9 cellular contexts compared by ENCODE assay signal in the genomic region with DNA sequence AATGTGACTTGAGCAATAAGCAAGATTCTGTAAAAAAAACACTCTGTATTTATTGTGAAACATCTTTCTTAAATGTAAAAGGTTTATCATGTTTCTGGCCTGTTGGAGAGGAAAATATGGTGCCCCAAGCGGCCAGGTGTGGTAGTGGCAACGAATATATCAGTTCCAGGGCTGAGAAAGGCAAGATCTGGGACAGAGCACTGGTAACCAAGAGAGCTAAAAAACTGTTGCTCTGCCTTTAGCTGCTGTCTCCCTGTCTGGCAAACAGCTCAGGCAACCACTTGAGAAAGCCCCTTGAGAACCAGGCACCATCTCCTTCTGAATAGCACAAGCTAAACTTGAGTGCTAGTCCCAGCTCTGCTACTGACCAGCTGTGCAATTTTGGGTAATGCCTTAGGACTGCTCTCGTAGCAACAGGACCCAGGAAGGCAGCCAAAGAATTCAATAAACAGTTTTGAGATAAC.
DNase-seq lines count a peak whose midpoint lies in the region; ATAC-seq and TF ChIP-seq lines count a peak whose summit lies in the region.
"Had no signal": no experiment of that assay in that cellular context is flagged by ENCODE, and none has a peak within 500 bp of the region (broad histone marks: within the 10 kb centered on the region; RNA-seq: fewer than 3 reads in every experiment).

No MANE protein-coding gene starts in this region.

- no peaks in the 10 kb centered on the region for H3K36me3 ChIP-seq in Caco-2 (ENCODE audit: control insufficient read depth, insufficient read depth, low read length)
- H3K36me3 ChIP-seq in ascending aorta = no peaks in the 10 kb centered on the region
- H3K36me3 ChIP-seq in CD4-positive, alpha-beta memory T cell (ENCODE audit: insufficient read depth, low read length) = no peaks in the 10 kb centered on the region

- no peak overlapping the region for H3K27ac ChIP-seq in ascending aorta
- H3K27ac ChIP-seq in CD4-positive, alpha-beta memory T cell (ENCODE audit: low read depth, low read length) = no peak overlapping the region

- no TSS peak for BruUV-seq in Caco-2 (replicated peaks; lab: Mats Ljungman, UMichigan)

- CTCF ChIA-PET in Caco-2 (lab: Charles Lee) = interaction anchor here (0.7 to 1.5 kb wide), 4 partner anchors 9 to 109 kb away, joined by 3 to 5 read pairs (median 4); no protein-coding TSS in a partner anchor
- CTCF ChIA-PET in CD4-positive, alpha-beta memory T cell (lab: Charles Lee; ENCODE audit: partially characterized antibody) = interaction anchor here (0.6 to 4.0 kb wide), 11 partner anchors 9 to 51 kb away, joined by 3 to 17 read pairs (median 6); no protein-coding TSS in a partner anchor

- H3K4me1 ChIP-seq in Caco-2 (no peaks in the 10 kb centered on the region), ascending aorta (no peaks in the 10 kb centered on the region)
- no peaks in the 10 kb centered on the region for H3K4me1 ChIP-seq in CD4-positive, alpha-beta memory T cell (ENCODE audit: insufficient read depth, low read length)

- POLR2A ChIA-PET in Caco-2 (lab: Charles Lee) = no interaction called here
- POLR2A ChIA-PET in CD4-positive, alpha-beta memory T cell (lab: Charles Lee; ENCODE audit: partially characterized antibody) = no interaction called here

- in situ Hi-C loops in SK-MEL-5 (cut with HindIII; ENCODE audit: low pct_unique_long_range_greater_than_20kb, low sequenced_read_pairs) = no loop called here

- no peak overlapping the region for H3K27ac Mint-ChIP-seq in Caco-2 (ENCODE audit: unreplicated experiment)
- no peak overlapping the region for H3K27ac Mint-ChIP-seq in CD4-positive, alpha-beta memory T cell

- H3K4me1 Mint-ChIP-seq in Caco-2 (ENCODE audit: low read depth, unreplicated experiment) = no peaks in the 10 kb centered on the region
- H3K4me1 Mint-ChIP-seq in CD4-positive, alpha-beta memory T cell = peaks cover 0 to 4% (median under 1%) of the 10 kb centered on the region in 4 donors

- H3K9me3 Mint-ChIP-seq in Caco-2 (ENCODE audit: unreplicated experiment) = peaks cover 19% of the 10 kb centered on the region
- peaks cover 0 to 11% (median 3%) of the 10 kb centered on the region in 8 donors for H3K9me3 Mint-ChIP-seq in CD4-positive, alpha-beta memory T cell

- intact Hi-C loops in Caco-2 (cut with micrococcal nuclease; ENCODE audit: unreplicated experiment) (no loop called here), left colon (cut with DNase I, micrococcal nuclease) (no loop called here), ascending aorta (cut with DNase I) (no loop called here)
- intact Hi-C loops in CD4-positive, alpha-beta memory T cell (cut with micrococcal nuclease) = no loop called here

- peaks cover 6% of the 10 kb centered on the region for H3K36me3 Mint-ChIP-seq in Caco-2 (ENCODE audit: insufficient read depth, unreplicated experiment)
- H3K36me3 Mint-ChIP-seq in CD4-positive, alpha-beta memory T cell = peaks cover 42 to 64% of the 10 kb centered on the region in 2 donors

- H3K27me3 ChIP-seq in Caco-2 (replicated peaks; ENCODE audit: control insufficient read depth, insufficient read depth, low read length) = no peaks in the 10 kb centered on the region
- no peaks in the 10 kb centered on the region for H3K27me3 ChIP-seq in ascending aorta
- H3K27me3 ChIP-seq in CD4-positive, alpha-beta memory T cell (ENCODE audit: insufficient read depth, low read length) = no peaks in the 10 kb centered on the region

- TF ChIP-seq CTCF in Caco-2 (IDR thresholded peaks at IDR 0.05; ENCODE audit: insufficient read depth in 1 of 2, low read depth in 1 of 2, low read length in 1 of 2, severe bottlenecking in 1 of 2, unreplicated experiment in 1 of 2) (peak; percentile 77 to 85), ascending aorta (IDR thresholded peaks at IDR 0.05) (no peak)

- ATAC-seq in GM21360 (IDR thresholded peaks at IDR 0.05; ENCODE audit: unreplicated experiment) (peak; percentile 49), left colon (peak; percentile 62)

- no peaks in the 10 kb centered on the region for H3K27me3 Mint-ChIP-seq in Caco-2 (ENCODE audit: insufficient read depth, unreplicated experiment)
- no peaks in the 10 kb centered on the region for H3K27me3 Mint-ChIP-seq in CD4-positive, alpha-beta memory T cell

- H3K4me3 Mint-ChIP-seq in Caco-2 (ENCODE audit: unreplicated experiment) = no peak overlapping the region
- no peak overlapping the region for H3K4me3 Mint-ChIP-seq in CD4-positive, alpha-beta memory T cell

- H3K4me3 ChIP-seq in Caco-2 (ENCODE audit: low read depth, low read length) (no peak overlapping the region), ascending aorta (no peak overlapping the region)
- no peak overlapping the region for H3K4me3 ChIP-seq in CD4-positive, alpha-beta memory T cell (ENCODE audit: low read length in 2 of 2)

- peak in 1 of 2 experiments; percentile 51 for DNase-seq in Caco-2
- DNase-seq in SK-MEL-5 (ENCODE audit: low read depth, low spot score) = peak; percentile 31
- DNase-seq in left colon = peak in 1 of 2 donors; percentile 32
- no peak for DNase-seq in stimulated activated naive CD4-positive, alpha-beta T cell (lab: John Stamatoyannopoulos, UW)
- DNase-seq in ascending aorta (ENCODE audit: low spot score in 2 of 2) = no peak
- no peak for DNase-seq in inferior parietal cortex (ENCODE audit: extremely low spot score)
- DNase-seq in CD4-positive, alpha-beta memory T cell = no peak
- DNase-seq: KG1 had no signal

- H3K9me3 ChIP-seq in Caco-2 = peaks cover 9% of the 10 kb centered on the region; the same call in 1 of the 2 replicates
- H3K9me3 ChIP-seq in ascending aorta = no peaks in the 10 kb centered on the region
- H3K9me3 ChIP-seq in CD4-positive, alpha-beta memory T cell (ENCODE audit: control insufficient read depth in 1 of 2, low read length in 2 of 2) = no peaks in the 10 kb centered on the region

Comparison
In these comparisons a context has a peak if more than half of its experiments do, and no peak if none do; other contexts are left out.
1. CTCF ChIP-seq: peak in Caco-2 (2 of 2); none in ascending aorta (0 of 3).